ENCODE assay signal across 25 cellular contexts in genomic region chr12:47794679-47795078, GRCh38. TPM values are rescaled to one million over a fixed set of nuclear protein-coding genes. Genes with fewer than 3 reads are reported as not detected.
A peak's percentile ranks its signal among the peaks of the same experiment; 100 is the strongest.
DNase-seq lines count a peak whose midpoint lies in the region; ATAC-seq, FAIRE-seq and TF ChIP-seq lines count a peak whose summit lies in the region.
"Had no signal": no experiment of that assay in that cellular context is flagged by ENCODE, and none has a peak within 500 bp of the region (broad histone marks: within the 10 kb centered on the region; RNA-seq: fewer than 3 reads in every experiment).

No MANE protein-coding gene starts in this region.

- no peak overlapping the region for H3K23ac ChIP-seq in trophoblast cell (ENCODE audit: low read length)

- no peak for ATAC-seq in CD4-positive, alpha-beta T cell (ENCODE audit: poor library complexity)
- no peak for ATAC-seq in activated naive CD8-positive, alpha-beta T cell treated with anti-CD3 and anti-CD28 coated beads, Interleukin-2, amount 10 ng/mL, durations not matched to agents 7 days and 5 days (ENCODE audit: low read depth)
- no peak for ATAC-seq in stimulated activated memory B cell treated with anti-CD40 and anti-IgM and Interleukin-4, amounts not matched to agents 10 μg/mL and 1 μg/mL and 100 μg/mL, for 72 hours
- no peak for ATAC-seq in HepG2
- ATAC-seq: GM12878 had no signal

- 98% methylated on average over 7 of the region's 9 CpGs for WGBS in HepG2 (ENCODE audit: low lambda C conversion rate)
- WGBS in trophoblast cell (ENCODE audit: extremely low coverage, insufficient coverage, insufficient read length): no CpG with 5 or more reads among the region's 9 CpGs

- no peak overlapping the region for H3K4ac ChIP-seq in trophoblast cell (ENCODE audit: low read depth, low read length)

- H3K4me2 ChIP-seq in HepG2 (ENCODE audit: low read depth, low read length) (no peak overlapping the region), trophoblast cell (ENCODE audit: low read length) (no peak overlapping the region)
- H3K4me2 ChIP-seq: BLaER1 had no signal

- H3K4me3 ChIP-seq in HepG2 (replicated peaks in 1 of 3; ENCODE audit: insufficient read depth in 1 of 3, low read depth in 2 of 3, low read length in 3 of 3): no peak overlapping the region
- no peak overlapping the region for H3K4me3 ChIP-seq in trophoblast cell (ENCODE audit: low read depth, low read length)
- H3K4me3 ChIP-seq: BLaER1, GM12878, Peyer's patch, SJSA1 had no signal

- no peaks in the 10 kb centered on the region for H3K9me3 Mint-ChIP-seq in activated CD4-positive, alpha-beta memory T cell treated with anti-CD3 and anti-CD28 coated beads, Interleukin-2, amount 10 ng/mL, durations not matched to agents 7 days and 5 days
- H3K9me3 Mint-ChIP-seq in activated CD4-positive, alpha-beta memory T cell treated with anti-CD3 and anti-CD28 coated beads for 36 hours: no peaks in the 10 kb centered on the region
- H3K9me3 Mint-ChIP-seq in CD4-positive, alpha-beta T cell: no peaks in the 10 kb centered on the region
- H3K9me3 Mint-ChIP-seq in activated naive CD8-positive, alpha-beta T cell treated with anti-CD3 and anti-CD28 coated beads, Interleukin-2, amount 10 ng/mL, durations not matched to agents 7 days and 5 days: no peaks in the 10 kb centered on the region
- no peaks in the 10 kb centered on the region for H3K9me3 Mint-ChIP-seq in stimulated activated memory B cell treated with anti-CD40 and anti-IgM and Interleukin-4, amounts not matched to agents 10 μg/mL and 1 μg/mL and 100 μg/mL, for 72 hours
- H3K9me3 Mint-ChIP-seq: CD4-positive, alpha-beta memory T cell had no signal

- no peak overlapping the region for H2BK120ac ChIP-seq in trophoblast cell (ENCODE audit: insufficient read depth, low read length, poor library complexity)

- no peak overlapping the region for H3K18ac ChIP-seq in trophoblast cell (ENCODE audit: low read length)

- no peak overlapping the region for H4K8ac ChIP-seq in trophoblast cell (ENCODE audit: low read depth, low read length)

- no peak for TF ChIP-seq RAD21 in HepG2 (CRISPR knock-in tag; IDR thresholded peaks at IDR 0.05)

- H3K4me1 Mint-ChIP-seq in activated CD4-positive, alpha-beta memory T cell treated with anti-CD3 and anti-CD28 coated beads, Interleukin-2, amount 10 ng/mL, durations not matched to agents 7 days and 5 days: peaks cover 20% of the 10 kb centered on the region
- H3K4me1 Mint-ChIP-seq in activated CD4-positive, alpha-beta memory T cell treated with anti-CD3 and anti-CD28 coated beads for 36 hours (ENCODE audit: low read depth): no peaks in the 10 kb centered on the region
- peaks cover 11% of the 10 kb centered on the region for H3K4me1 Mint-ChIP-seq in CD4-positive, alpha-beta T cell (ENCODE audit: low read depth)
- H3K4me1 Mint-ChIP-seq in activated naive CD8-positive, alpha-beta T cell treated with anti-CD3 and anti-CD28 coated beads, Interleukin-2, amount 10 ng/mL, durations not matched to agents 7 days and 5 days: peaks cover 14% of the 10 kb centered on the region
- H3K4me1 Mint-ChIP-seq in stimulated activated memory B cell treated with anti-CD40 and anti-IgM and Interleukin-4, amounts not matched to agents 10 μg/mL and 1 μg/mL and 100 μg/mL, for 72 hours: peaks cover 19% of the 10 kb centered on the region

- TF ChIP-seq CTCF in CD4-positive, alpha-beta T cell (IDR thresholded peaks at IDR 0.05): no peak
- no peak for TF ChIP-seq CTCF in HepG2 (CRISPR knock-in tag; IDR thresholded peaks at IDR 0.05)

- H3K36me3 Mint-ChIP-seq in activated CD4-positive, alpha-beta memory T cell treated with anti-CD3 and anti-CD28 coated beads, Interleukin-2, amount 10 ng/mL, durations not matched to agents 7 days and 5 days (ENCODE audit: low read depth): peaks cover 68% of the 10 kb centered on the region
- H3K36me3 Mint-ChIP-seq in activated CD4-positive, alpha-beta memory T cell treated with anti-CD3 and anti-CD28 coated beads for 36 hours: peaks cover 47% of the 10 kb centered on the region
- H3K36me3 Mint-ChIP-seq in CD4-positive, alpha-beta T cell (ENCODE audit: low read depth): peaks cover 73% of the 10 kb centered on the region
- peaks cover 27% of the 10 kb centered on the region for H3K36me3 Mint-ChIP-seq in activated naive CD8-positive, alpha-beta T cell treated with anti-CD3 and anti-CD28 coated beads, Interleukin-2, amount 10 ng/mL, durations not matched to agents 7 days and 5 days
- H3K36me3 Mint-ChIP-seq in stimulated activated memory B cell treated with anti-CD40 and anti-IgM and Interleukin-4, amounts not matched to agents 10 μg/mL and 1 μg/mL and 100 μg/mL, for 72 hours: peaks cover 60% of the 10 kb centered on the region

- H3K4me3 Mint-ChIP-seq in activated CD4-positive, alpha-beta memory T cell treated with anti-CD3 and anti-CD28 coated beads, Interleukin-2, amount 10 ng/mL, durations not matched to agents 7 days and 5 days: no peak overlapping the region
- H3K4me3 Mint-ChIP-seq in activated CD4-positive, alpha-beta memory T cell treated with anti-CD3 and anti-CD28 coated beads for 36 hours: no peak overlapping the region
- H3K4me3 Mint-ChIP-seq in CD4-positive, alpha-beta T cell: no peak overlapping the region
- H3K4me3 Mint-ChIP-seq in activated naive CD8-positive, alpha-beta T cell treated with anti-CD3 and anti-CD28 coated beads, Interleukin-2, amount 10 ng/mL, durations not matched to agents 7 days and 5 days: no peak overlapping the region
- H3K4me3 Mint-ChIP-seq in stimulated activated memory B cell treated with anti-CD40 and anti-IgM and Interleukin-4, amounts not matched to agents 10 μg/mL and 1 μg/mL and 100 μg/mL, for 72 hours: no peak overlapping the region
- H3K4me3 Mint-ChIP-seq: CD4-positive, alpha-beta memory T cell had no signal

- no peak overlapping the region for H2AFZ ChIP-seq in HepG2 (ENCODE audit: low read length)
- no peak overlapping the region for H2AFZ ChIP-seq in trophoblast cell (ENCODE audit: insufficient read depth, low read length, poor library complexity)

- no peaks in the 10 kb centered on the region for H3K9me3 ChIP-seq in CD4-positive, alpha-beta T cell (ENCODE audit: control insufficient read depth, low read length)
- H3K9me3 ChIP-seq in HepG2 (ENCODE audit: low read length) (no peaks in the 10 kb centered on the region), trophoblast cell (ENCODE audit: insufficient read depth, low read depth, low read length) (peaks cover 4% of the 10 kb centered on the region)
- H3K9me3 ChIP-seq: BLaER1, Peyer's patch, SJSA1 had no signal

- in situ Hi-C loops in HepG2 (cut with HindIII; ENCODE audit: extremely low pct_ligation_motif_present, low pct_unique_long_range_greater_than_20kb): no loop called here

- H3K27ac Mint-ChIP-seq in activated CD4-positive, alpha-beta memory T cell treated with anti-CD3 and anti-CD28 coated beads, Interleukin-2, amount 10 ng/mL, durations not matched to agents 7 days and 5 days: peak overlapping the region; percentile 35
- no peak overlapping the region for H3K27ac Mint-ChIP-seq in activated CD4-positive, alpha-beta memory T cell treated with anti-CD3 and anti-CD28 coated beads for 36 hours
- peak overlapping the region; percentile 7 for H3K27ac Mint-ChIP-seq in CD4-positive, alpha-beta T cell
- peak overlapping the region; percentile 62 for H3K27ac Mint-ChIP-seq in activated naive CD8-positive, alpha-beta T cell treated with anti-CD3 and anti-CD28 coated beads, Interleukin-2, amount 10 ng/mL, durations not matched to agents 7 days and 5 days
- H3K27ac Mint-ChIP-seq in stimulated activated memory B cell treated with anti-CD40 and anti-IgM and Interleukin-4, amounts not matched to agents 10 μg/mL and 1 μg/mL and 100 μg/mL, for 72 hours: peak overlapping the region; percentile 62

- no peak overlapping the region for H4K12ac ChIP-seq in trophoblast cell (ENCODE audit: low read depth, low read length)

- H4K20me1 ChIP-seq in HepG2 (ENCODE audit: insufficient read depth, low read length): no peaks in the 10 kb centered on the region

- no peak overlapping the region for H4K91ac ChIP-seq in trophoblast cell (ENCODE audit: low read depth, low read length)

- no peak for TF ChIP-seq POLR2A in HepG2 (IDR thresholded peaks at IDR 0.05; ENCODE audit: insufficient read depth in 1 of 2, low read depth in 2 of 2, low read length in 2 of 2)
- TF ChIP-seq POLR2A in GM12892 (IDR thresholded peaks at IDR 0.05; ENCODE audit: low read depth, low read length): no peak

- no peak overlapping the region for H2BK5ac ChIP-seq in trophoblast cell (ENCODE audit: low read depth, low read length, poor library complexity)

- H2AK5ac ChIP-seq in trophoblast cell (ENCODE audit: low read length): no peak overlapping the region

- DNase-seq in activated CD4-positive, alpha-beta memory T cell treated with anti-CD3 and anti-CD28 coated beads, Interleukin-2, amount 10 ng/mL, durations not matched to agents 7 days and 5 days: no peak
- no peak for DNase-seq in activated CD4-positive, alpha-beta memory T cell treated with anti-CD3 and anti-CD28 coated beads for 36 hours
- no peak for DNase-seq in CD4-positive, alpha-beta T cell
- no peak for DNase-seq in activated naive CD8-positive, alpha-beta T cell treated with anti-CD3 and anti-CD28 coated beads, Interleukin-2, amount 10 ng/mL, durations not matched to agents 7 days and 5 days
- DNase-seq in HepG2 (ENCODE audit: low spot score): no peak
- no peak for DNase-seq in GM12892 (ENCODE audit: insufficient read length)
- no peak for DNase-seq in trophoblast cell
- DNase-seq: ACHN; CD4-positive, alpha-beta memory T cell; DND-41; H7; KBM-7; NCI-H1092; NCI-H1436; NCI-H187 treated with DMSO at 0.1 percent for 48 hours; NCI-H2227 treated with DMSO at 0.1 percent for 48 hours; NCI-H510A treated with DMSO at 0.1 percent for 48 hours; NCI-H774; NK-92 treated with Interleukin-12 subunit alpha and Interleukin-12 subunit beta, amount 100 ng/mL, for 24 hours; Peyer's patch had no signal

- no peak overlapping the region for H3K27ac ChIP-seq in CD4-positive, alpha-beta T cell (ENCODE audit: low read depth, low read length)
- H3K27ac ChIP-seq in HepG2 (ENCODE audit: extremely low read length, insufficient read depth, low read length): no peak overlapping the region
- H3K27ac ChIP-seq in trophoblast cell (ENCODE audit: low read depth, low read length): no peak overlapping the region
- H3K27ac ChIP-seq: 22Rv1, BLaER1, Peyer's patch, SJSA1 had no signal

- H3K27me3 Mint-ChIP-seq in activated CD4-positive, alpha-beta memory T cell treated with anti-CD3 and anti-CD28 coated beads, Interleukin-2, amount 10 ng/mL, durations not matched to agents 7 days and 5 days: no peaks in the 10 kb centered on the region
- no peaks in the 10 kb centered on the region for H3K27me3 Mint-ChIP-seq in activated CD4-positive, alpha-beta memory T cell treated with anti-CD3 and anti-CD28 coated beads for 36 hours
- H3K27me3 Mint-ChIP-seq in CD4-positive, alpha-beta T cell: no peaks in the 10 kb centered on the region
- no peaks in the 10 kb centered on the region for H3K27me3 Mint-ChIP-seq in activated naive CD8-positive, alpha-beta T cell treated with anti-CD3 and anti-CD28 coated beads, Interleukin-2, amount 10 ng/mL, durations not matched to agents 7 days and 5 days
- H3K27me3 Mint-ChIP-seq in stimulated activated memory B cell treated with anti-CD40 and anti-IgM and Interleukin-4, amounts not matched to agents 10 μg/mL and 1 μg/mL and 100 μg/mL, for 72 hours: no peaks in the 10 kb centered on the region
- H3K27me3 Mint-ChIP-seq: CD4-positive, alpha-beta memory T cell had no signal

- H2BK12ac ChIP-seq in trophoblast cell (ENCODE audit: low read length): no peak overlapping the region

- H3K14ac ChIP-seq in trophoblast cell (ENCODE audit: low read length): no peak overlapping the region

- H3K4me1 ChIP-seq in HepG2 (ENCODE audit: insufficient read depth, low read length): no peaks in the 10 kb centered on the region
- no peaks in the 10 kb centered on the region for H3K4me1 ChIP-seq in trophoblast cell (ENCODE audit: control insufficient read depth in 1 of 2, insufficient read depth in 2 of 2, low read length in 2 of 2)
- H3K4me1 ChIP-seq: SJSA1 had no signal

- peaks cover 0 to 2% of the 10 kb centered on the region in 2 experiments; a peak in 2 of 5 replicates for H3K36me3 ChIP-seq in HepG2 (replicated peaks in 1 of 2; ENCODE audit: control insufficient read depth in 1 of 2, insufficient read depth in 2 of 2, low read length in 2 of 2)
- peaks cover 81 to 93% of the 10 kb centered on the region in 2 experiments for H3K36me3 ChIP-seq in trophoblast cell (ENCODE audit: control insufficient read depth in 1 of 2, insufficient read depth in 2 of 2, low read length in 2 of 2)

- H3K9ac ChIP-seq in HepG2 (ENCODE audit: insufficient read depth, low read depth, low read length) (no peak overlapping the region), trophoblast cell (ENCODE audit: low read length) (no peak overlapping the region)
- H3K9ac ChIP-seq: BLaER1 had no signal

- no TSS peak for BruUV-seq in HepG2 (replicated peaks; lab: Mats Ljungman, UMichigan)

- H3K79me1 ChIP-seq in trophoblast cell (ENCODE audit: low read length): no peaks in the 10 kb centered on the region

- CTCF ChIA-PET in activated CD4-positive, alpha-beta memory T cell treated with anti-CD3 and anti-CD28 coated beads, Interleukin-2, amount 10 ng/mL, durations not matched to agents 7 days and 5 days (lab: Charles Lee): interaction anchor here (1.0 to 30.7 kb wide), 2 partner anchors 13 to 39 kb away, joined by 5 to 578 read pairs; no protein-coding TSS in a partner anchor
- CTCF ChIA-PET in activated CD4-positive, alpha-beta memory T cell treated with anti-CD3 and anti-CD28 coated beads for 36 hours (lab: Charles Lee): interaction anchor here (0.7 to 6.1 kb wide), 3 partner anchors 13 to 21 kb away, joined by 3 to 28 read pairs (median 3); no protein-coding TSS in a partner anchor
- CTCF ChIA-PET in CD4-positive, alpha-beta T cell (lab: Charles Lee): interaction anchor here (1.0 kb wide), 1 partner anchor 43 kb away, joined by 3 read pairs; no protein-coding TSS in a partner anchor
- CTCF ChIA-PET in HepG2 (lab: Yijun Ruan, JAX; ENCODE audit: low intra/inter-chr PET ratio, low total read pairs): no interaction called here

- FAIRE-seq in HepG2 (lab: Jason Lieb, UNC) (no peak), GM12892 (lab: Jason Lieb, UNC) (no peak)
- FAIRE-seq: GM12878 had no signal

- no peaks in the 10 kb centered on the region for H3K27me3 ChIP-seq in CD4-positive, alpha-beta T cell (ENCODE audit: control insufficient read depth, insufficient read depth, low read length)
- H3K27me3 ChIP-seq in HepG2 (ENCODE audit: control insufficient read depth in 1 of 2, insufficient read depth in 2 of 2, low read length in 2 of 2) (no peaks in the 10 kb centered on the region), trophoblast cell (ENCODE audit: insufficient read depth, low read length) (no peaks in the 10 kb centered on the region)
- H3K27me3 ChIP-seq: BLaER1, Peyer's patch, SJSA1 had no signal

- intact Hi-C loops in activated CD4-positive, alpha-beta memory T cell treated with anti-CD3 and anti-CD28 coated beads for 36 hours (cut with micrococcal nuclease): no loop called here
- intact Hi-C loops in CD4-positive, alpha-beta T cell (cut with DNase I, micrococcal nuclease): no loop called here
- intact Hi-C loops in HepG2 (cut with micrococcal nuclease; ENCODE audit: unreplicated experiment): no loop called here

- no peaks in the 10 kb centered on the region for H3K79me2 ChIP-seq in HepG2 (ENCODE audit: insufficient read depth, low read length)
- H3K79me2 ChIP-seq in trophoblast cell (ENCODE audit: control insufficient read depth, insufficient read depth, low read length, poor library complexity): no peaks in the 10 kb centered on the region

- POLR2A ChIA-PET in activated CD4-positive, alpha-beta memory T cell treated with anti-CD3 and anti-CD28 coated beads, Interleukin-2, amount 10 ng/mL, durations not matched to agents 7 days and 5 days (lab: Charles Lee): interaction anchor here (1.2 to 37.8 kb wide), 2 partner anchors 13 to 39 kb away, joined by 5 to 1018 read pairs; no protein-coding TSS in a partner anchor
- POLR2A ChIA-PET in activated CD4-positive, alpha-beta memory T cell treated with anti-CD3 and anti-CD28 coated beads for 36 hours (lab: Charles Lee): interaction anchor here (1.2 to 1.9 kb wide), 2 partner anchors 10 to 14 kb away, joined by 3 to 5 read pairs; no protein-coding TSS in a partner anchor
- POLR2A ChIA-PET in CD4-positive, alpha-beta T cell (lab: Charles Lee): no interaction called here
- POLR2A ChIA-PET in activated naive CD8-positive, alpha-beta T cell treated with anti-CD3 and anti-CD28 coated beads, Interleukin-2, amount 10 ng/mL, durations not matched to agents 7 days and 5 days (lab: Charles Lee): interaction anchor here (17.7 kb wide), 1 partner anchor 23 kb away, joined by 428 read pairs; the partner anchor contains the start of gene HDAC7
- POLR2A ChIA-PET in HepG2 (lab: Yijun Ruan, JAX): no interaction called here

- TF ChIP-seq EP300 in HepG2 (IDR thresholded peaks at IDR 0.05; ENCODE audit: low read depth in 2 of 2, low read length in 2 of 2): no peak
- no peak for TF ChIP-seq EP300 in HepG2 (CRISPR knock-in tag; IDR thresholded peaks at IDR 0.05; ENCODE audit: borderline replicate concordance)

RNA-seq across cellular contexts. Expression of gene SLC48A1, which starts 21.6 kb away (rescaled TPM):
- total RNA-seq in activated CD4-positive, alpha-beta memory T cell treated with anti-CD3 and anti-CD28 coated beads, Interleukin-2, amount 10 ng/mL, durations not matched to agents 7 days and 5 days: 10 to 100 TPM; 19.4 to 22.6 TPM
- 10 to 100 TPM; 13.7 to 16.2 TPM for total RNA-seq in activated CD4-positive, alpha-beta memory T cell treated with anti-CD3 and anti-CD28 coated beads for 36 hours
- 1 to 10 TPM; 4.5 to 5.8 TPM for total RNA-seq in CD4-positive, alpha-beta T cell
- 10 to 100 TPM; 13.4 to 13.9 TPM for total RNA-seq in activated naive CD8-positive, alpha-beta T cell treated with anti-CD3 and anti-CD28 coated beads, Interleukin-2, amount 10 ng/mL, durations not matched to agents 7 days and 5 days
- 2.6 and 3.7 TPM in 2 replicates for total RNA-seq in HepG2 (2016; rRNA removed; fragmentation: Illumina TruSeq; extraction: Trizol)
- 2.3 and 3.1 TPM in 2 replicates for total RNA-seq in HepG2 (2016; cell fraction: cytosol; rRNA removed; fragmentation: Illumina TruSeq; extraction: Trizol; ENCODE audit: low read depth)
- total RNA-seq in HepG2 (2016; cell fraction: insoluble cytoplasmic fraction; rRNA removed; fragmentation: Illumina TruSeq; extraction: Trizol): 2.3 and 3.4 TPM in 2 replicates
- 5.0 and 6.3 TPM in 2 replicates for total RNA-seq in HepG2 (2016; cell fraction: membrane; rRNA removed; fragmentation: Illumina TruSeq; extraction: Trizol)
- 2.5 and 2.6 TPM in 2 replicates for total RNA-seq in HepG2 (2016; cell fraction: nucleus; rRNA removed; fragmentation: Illumina TruSeq; extraction: Trizol)
- polyA plus RNA-seq in HepG2 (2011; rRNA removed): 2.2 and 3.1 TPM in 2 replicates
- 2.4 and 2.6 TPM in 2 replicates for polyA plus RNA-seq in HepG2 (2011; cell fraction: cytosol; rRNA removed)
- 3.1 and 4.1 TPM in 2 replicates for polyA plus RNA-seq in HepG2 (2011; cell fraction: nucleus; rRNA removed)
- 2.1 and 3.5 TPM in 2 replicates for polyA plus RNA-seq in HepG2 (2012)
- polyA plus RNA-seq in HepG2 (2016; cell fraction: cytosol; fragmentation: Illumina TruSeq; extraction: Trizol; ENCODE audit: low read depth): 3.8 and 3.9 TPM in 2 replicates
- polyA plus RNA-seq in HepG2 (2016; cell fraction: insoluble cytoplasmic fraction; fragmentation: Illumina TruSeq; extraction: Trizol; ENCODE audit: low read depth): 2.6 and 3.2 TPM in 2 replicates
- polyA plus RNA-seq in HepG2 (2016; cell fraction: membrane; fragmentation: Illumina TruSeq; extraction: Trizol; ENCODE audit: low read depth): 6.3 and 6.9 TPM in 2 replicates
- polyA plus RNA-seq in HepG2 (2016; cell fraction: nucleus; fragmentation: Illumina TruSeq; extraction: Trizol; ENCODE audit: insufficient read depth, low read depth): 5.6 and 6.3 TPM in 2 replicates
- 5.7 and 45.5 TPM in 2 replicates for polyA minus RNA-seq in HepG2 (2011; rRNA and poly(A)+ RNA removed; ENCODE audit: low replicate concordance)
- polyA minus RNA-seq in HepG2 (2011; cell fraction: cytosol; rRNA and poly(A)+ RNA removed): 1.5 and 2.1 TPM in 2 replicates
- polyA minus RNA-seq in HepG2 (2011; cell fraction: nucleus; rRNA and poly(A)+ RNA removed): 1.7 and 2.8 TPM in 2 replicates
- polyA plus RNA-seq in GM12892 (2012; ENCODE audit: missing spikeins): 2.1 TPM
- polyA plus RNA-seq in trophoblast cell (2013): 4.7 and 4.8 TPM in 2 replicates

RNA-seq across cellular contexts. Expression of gene HDAC7, which starts 25.0 kb away (rescaled TPM):
- 100 to 1,000 TPM; 315 to 328 TPM for total RNA-seq in activated CD4-positive, alpha-beta memory T cell treated with anti-CD3 and anti-CD28 coated beads, Interleukin-2, amount 10 ng/mL, durations not matched to agents 7 days and 5 days
- total RNA-seq in activated CD4-positive, alpha-beta memory T cell treated with anti-CD3 and anti-CD28 coated beads for 36 hours: 100 to 1,000 TPM; 257 to 280 TPM
- total RNA-seq in CD4-positive, alpha-beta T cell: 100 to 1,000 TPM; 116 to 122 TPM
- total RNA-seq in activated naive CD8-positive, alpha-beta T cell treated with anti-CD3 and anti-CD28 coated beads, Interleukin-2, amount 10 ng/mL, durations not matched to agents 7 days and 5 days: 100 to 1,000 TPM; 200 to 215 TPM
- total RNA-seq in HepG2 (2016; rRNA removed; fragmentation: Illumina TruSeq; extraction: Trizol): 3.7 and 4.6 TPM in 2 replicates
- total RNA-seq in HepG2 (2016; cell fraction: cytosol; rRNA removed; fragmentation: Illumina TruSeq; extraction: Trizol; ENCODE audit: low read depth): 1.5 and 2.7 TPM in 2 replicates
- 3.3 and 5.0 TPM in 2 replicates for total RNA-seq in HepG2 (2016; cell fraction: insoluble cytoplasmic fraction; rRNA removed; fragmentation: Illumina TruSeq; extraction: Trizol)
- 4.5 and 5.3 TPM in 2 replicates for total RNA-seq in HepG2 (2016; cell fraction: membrane; rRNA removed; fragmentation: Illumina TruSeq; extraction: Trizol)
- total RNA-seq in HepG2 (2016; cell fraction: nucleus; rRNA removed; fragmentation: Illumina TruSeq; extraction: Trizol): 5.2 and 5.6 TPM in 2 replicates
- polyA plus RNA-seq in HepG2 (2011; rRNA removed): 8.5 and 10.8 TPM in 2 replicates
- polyA plus RNA-seq in HepG2 (2011; cell fraction: cytosol; rRNA removed): 3.4 and 5.9 TPM in 2 replicates
- 44.6 and 61.9 TPM in 2 replicates for polyA plus RNA-seq in HepG2 (2011; cell fraction: nucleus; rRNA removed)
- 3.9 and 6.2 TPM in 2 replicates for polyA plus RNA-seq in HepG2 (2012)
- 1.6 and 1.8 TPM in 2 replicates for polyA plus RNA-seq in HepG2 (2016; cell fraction: cytosol; fragmentation: Illumina TruSeq; extraction: Trizol; ENCODE audit: low read depth)
- polyA plus RNA-seq in HepG2 (2016; cell fraction: insoluble cytoplasmic fraction; fragmentation: Illumina TruSeq; extraction: Trizol; ENCODE audit: low read depth): 7.3 and 8.0 TPM in 2 replicates
- 5.0 and 6.0 TPM in 2 replicates for polyA plus RNA-seq in HepG2 (2016; cell fraction: membrane; fragmentation: Illumina TruSeq; extraction: Trizol; ENCODE audit: low read depth)
- polyA plus RNA-seq in HepG2 (2016; cell fraction: nucleus; fragmentation: Illumina TruSeq; extraction: Trizol; ENCODE audit: insufficient read depth, low read depth): 15.8 and 16.2 TPM in 2 replicates
- polyA minus RNA-seq in HepG2 (2011; rRNA and poly(A)+ RNA removed; ENCODE audit: low replicate concordance): 11.8 and 35.8 TPM in 2 replicates
- 2.3 and 4.6 TPM in 2 replicates for polyA minus RNA-seq in HepG2 (2011; cell fraction: cytosol; rRNA and poly(A)+ RNA removed)
- polyA minus RNA-seq in HepG2 (2011; cell fraction: nucleus; rRNA and poly(A)+ RNA removed): 6.8 and 9.5 TPM in 2 replicates
- polyA plus RNA-seq in GM12892 (2012; ENCODE audit: missing spikeins): 29.1 TPM
- 47.8 and 51.3 TPM in 2 replicates for polyA plus RNA-seq in trophoblast cell (2013)

RNA-seq across cellular contexts. Expression of gene RAPGEF3, which starts 36.0 kb away (rescaled TPM):
- 1 to 10 TPM; 1.4 to 1.6 TPM for total RNA-seq in activated CD4-positive, alpha-beta memory T cell treated with anti-CD3 and anti-CD28 coated beads, Interleukin-2, amount 10 ng/mL, durations not matched to agents 7 days and 5 days
- 1 to 10 TPM; 2.1 to 2.5 TPM for total RNA-seq in activated CD4-positive, alpha-beta memory T cell treated with anti-CD3 and anti-CD28 coated beads for 36 hours
- total RNA-seq in CD4-positive, alpha-beta T cell: under 1 TPM; 0.17 to 0.33 TPM
- 1 to 10 TPM in 1 of 2 experiments, under 1 TPM in 1; 0.94 to 1.1 TPM for total RNA-seq in activated naive CD8-positive, alpha-beta T cell treated with anti-CD3 and anti-CD28 coated beads, Interleukin-2, amount 10 ng/mL, durations not matched to agents 7 days and 5 days
- total RNA-seq in HepG2 (2016; rRNA removed; fragmentation: Illumina TruSeq; extraction: Trizol): 0.07 TPM in 1 of 2 replicates, not detected in the other
- not detected in 2 replicates for total RNA-seq in HepG2 (2016; cell fraction: cytosol; rRNA removed; fragmentation: Illumina TruSeq; extraction: Trizol; ENCODE audit: low read depth)
- total RNA-seq in HepG2 (2016; cell fraction: insoluble cytoplasmic fraction; rRNA removed; fragmentation: Illumina TruSeq; extraction: Trizol): 0.09 TPM in 1 of 2 replicates, not detected in the other
- 0.03 TPM in 1 of 2 replicates, not detected in the other for total RNA-seq in HepG2 (2016; cell fraction: membrane; rRNA removed; fragmentation: Illumina TruSeq; extraction: Trizol)
- 0.40 TPM in 1 of 2 replicates, not detected in the other for total RNA-seq in HepG2 (2016; cell fraction: nucleus; rRNA removed; fragmentation: Illumina TruSeq; extraction: Trizol)
- 0.07 and 0.37 TPM in 2 replicates for polyA plus RNA-seq in HepG2 (2011; rRNA removed)
- 0.05 and 0.13 TPM in 2 replicates for polyA plus RNA-seq in HepG2 (2011; cell fraction: cytosol; rRNA removed)
- polyA plus RNA-seq in HepG2 (2011; cell fraction: nucleus; rRNA removed): 0.56 and 0.95 TPM in 2 replicates
- polyA plus RNA-seq in HepG2 (2012): 0.11 and 0.16 TPM in 2 replicates
- polyA plus RNA-seq in HepG2 (2016; cell fraction: cytosol; fragmentation: Illumina TruSeq; extraction: Trizol; ENCODE audit: low read depth): not detected in 2 replicates
- polyA plus RNA-seq in HepG2 (2016; cell fraction: insoluble cytoplasmic fraction; fragmentation: Illumina TruSeq; extraction: Trizol; ENCODE audit: low read depth): 0.17 TPM in 1 of 2 replicates, not detected in the other
- polyA plus RNA-seq in HepG2 (2016; cell fraction: membrane; fragmentation: Illumina TruSeq; extraction: Trizol; ENCODE audit: low read depth): not detected in 2 replicates
- 0.63 TPM in 1 of 2 replicates, not detected in the other for polyA plus RNA-seq in HepG2 (2016; cell fraction: nucleus; fragmentation: Illumina TruSeq; extraction: Trizol; ENCODE audit: insufficient read depth, low read depth)
- 0.28 and 2.0 TPM in 2 replicates for polyA minus RNA-seq in HepG2 (2011; rRNA and poly(A)+ RNA removed; ENCODE audit: low replicate concordance)
- not detected in 2 replicates for polyA minus RNA-seq in HepG2 (2011; cell fraction: cytosol; rRNA and poly(A)+ RNA removed)
- 0.13 and 1.1 TPM in 2 replicates for polyA minus RNA-seq in HepG2 (2011; cell fraction: nucleus; rRNA and poly(A)+ RNA removed)
- 0.59 TPM for polyA plus RNA-seq in GM12892 (2012; ENCODE audit: missing spikeins)
- 0.68 and 0.78 TPM in 2 replicates for polyA plus RNA-seq in trophoblast cell (2013)

Comparison
In these comparisons a context has a peak if more than half of its experiments do, and no peak if none do; other contexts are left out.
1. RNA of gene HDAC7, which starts 25.0 kb away (total RNA-seq): 315 to 328 TPM in activated CD4-positive, alpha-beta memory T cell treated with anti-CD3 and anti-CD28 coated beads, Interleukin-2, amount 10 ng/mL, durations not matched to agents 7 days and 5 days, 257 to 280 TPM in activated CD4-positive, alpha-beta memory T cell treated with anti-CD3 and anti-CD28 coated beads for 36 hours, 200 to 215 TPM in activated naive CD8-positive, alpha-beta T cell treated with anti-CD3 and anti-CD28 coated beads, Interleukin-2, amount 10 ng/mL, durations not matched to agents 7 days and 5 days and 116 to 122 TPM in CD4-positive, alpha-beta T cell; 1.5 to 5.6 TPM in HepG2; every median in the first group is over 10 times any median in the second.
2. POLR2A ChIA-PET loops: an anchor here in activated CD4-positive, alpha-beta memory T cell treated with anti-CD3 and anti-CD28 coated beads, Interleukin-2, amount 10 ng/mL, durations not matched to agents 7 days and 5 days (1.2 to 37.8 kb wide), activated CD4-positive, alpha-beta memory T cell treated with anti-CD3 and anti-CD28 coated beads for 36 hours (1.2 to 1.9 kb wide) and activated naive CD8-positive, alpha-beta T cell treated with anti-CD3 and anti-CD28 coated beads, Interleukin-2, amount 10 ng/mL, durations not matched to agents 7 days and 5 days (17.7 kb wide); none called in CD4-positive, alpha-beta T cell and HepG2.